In genomic region chr7:81284576-81284975, GRCh38 we compare ENCODE assay signal across 15 cellular contexts.
DNase-seq lines count a peak whose midpoint lies in the region; ATAC-seq and TF ChIP-seq lines count a peak whose summit lies in the region.
"Had no signal": no experiment of that assay in that cellular context is flagged by ENCODE, and none has a peak within 500 bp of the region (broad histone marks: within the 10 kb centered on the region; RNA-seq: fewer than 3 reads in every experiment).

No MANE protein-coding gene starts in this region.

- H3K27me3 ChIP-seq in H7 (ENCODE audit: control insufficient read depth, insufficient read depth, low read length) = no peaks in the 10 kb centered on the region
- no peaks in the 10 kb centered on the region for H3K27me3 ChIP-seq in upper lobe of left lung

- WGBS in upper lobe of left lung, 2 donors = 96 to 97% methylated on average over 1 of the region's 1 CpG

- H3K4me3 ChIP-seq in H7 (ENCODE audit: insufficient read depth, low read depth, low read length) = no peak overlapping the region
- no peak overlapping the region for H3K4me3 ChIP-seq in upper lobe of left lung
- H3K4me3 ChIP-seq: lower lobe of right lung had no signal

- H3K36me3 ChIP-seq in H7 (replicated peaks; ENCODE audit: control insufficient read depth, insufficient read depth, low read length) (no peaks in the 10 kb centered on the region), upper lobe of left lung (no peaks in the 10 kb centered on the region)
- H3K36me3 ChIP-seq: lower lobe of right lung had no signal

- no peak for TF ChIP-seq POLR2A in upper lobe of left lung (IDR thresholded peaks at IDR 0.05)

- TF ChIP-seq EP300 in upper lobe of left lung (IDR thresholded peaks at IDR 0.05) = no peak

- H3K27ac ChIP-seq in upper lobe of left lung = no peak overlapping the region
- H3K27ac ChIP-seq: lower lobe of right lung had no signal

- H3K4me1 ChIP-seq in upper lobe of left lung = no peaks in the 10 kb centered on the region
- H3K4me1 ChIP-seq: lower lobe of right lung had no signal

- H3K9me3 ChIP-seq in upper lobe of left lung = no peaks in the 10 kb centered on the region
- H3K9me3 ChIP-seq: lower lobe of right lung had no signal

- DNase-seq in AG08396 (ENCODE audit: low spot score) (peak; percentile 33), HT1080 (ENCODE audit: low read depth) (peak; percentile 80), amniotic stem cell (lab: John Stamatoyannopoulos, UW) (peak; percentile 9), iris pigment epithelial cell (ENCODE audit: low read depth) (peak; percentile 88), H7 (no peak), upper lobe of left lung (no peak)
- DNase-seq: activated T-cell treated with anti-CD3 and anti-CD28 coated beads, Interleukin-2, amount 50 U/mL, for 48 hours; anterior cingulate cortex; hypothalamus; lower lobe of right lung; NCI-H446 treated with DMSO at 0.1 percent for 48 hours; SHP77 had no signal

- ATAC-seq in HG02610 (IDR thresholded peaks at IDR 0.05; ENCODE audit: unreplicated experiment) = no peak
- ATAC-seq in upper lobe of left lung (ENCODE audit: low FRiP score in 2 of 2) = no peak
- ATAC-seq in HG03571 (IDR thresholded peaks at IDR 0.05; ENCODE audit: unreplicated experiment) = no peak
- ATAC-seq: lower lobe of right lung; stimulated activated effector memory CD8-positive, alpha-beta T cell treated with anti-CD3 and anti-CD28 coated beads, Interleukin-12 subunit alpha, Interleukin-12 subunit beta, amount 100 ng/mL, for 72 hours had no signal

- no peak for TF ChIP-seq CTCF in upper lobe of left lung (IDR thresholded peaks at IDR 0.05)

Comparison
In these comparisons a context has a peak if more than half of its experiments do, and no peak if none do; other contexts are left out.
1. DNase-seq: peak in AG08396 (single experiment), HT1080 (single experiment), amniotic stem cell (single experiment) and iris pigment epithelial cell (single experiment); none in H7 (single experiment) and upper lobe of left lung (0 of 2).